Comparison of ENCODE assay signal across 16 cellular contexts in genomic region chr6:112007805-112008204, GRCh38. TPM values are rescaled to one million over a fixed set of nuclear protein-coding genes. Genes with fewer than 3 reads are reported as not detected.
A peak's percentile ranks its signal among the peaks of the same experiment; 100 is the strongest.
DNase-seq lines count a peak whose midpoint lies in the region; ATAC-seq and TF ChIP-seq lines count a peak whose summit lies in the region.
"Had no signal": no experiment of that assay in that cellular context is flagged by ENCODE, and none has a peak within 500 bp of the region (broad histone marks: within the 10 kb centered on the region; RNA-seq: fewer than 3 reads in every experiment).

No MANE protein-coding gene starts in this region.

- TF ChIP-seq CTCF in NB4 (IDR thresholded peaks at IDR 0.05; ENCODE audit: low read depth, low read length) (no peak), choroid plexus epithelial cell (conservative IDR thresholded peaks at IDR 0.05; ENCODE audit: low read depth, low read length) (no peak), type B pancreatic cell (conservative IDR thresholded peaks at IDR 0.05) (no peak)

- H3K4me1 Mint-ChIP-seq in naive thymus-derived CD4-positive, alpha-beta T cell: peaks cover 11 to 21% (median 18%) of the 10 kb centered on the region in 7 donors
- peaks cover 15% of the 10 kb centered on the region for H3K4me1 Mint-ChIP-seq in type B pancreatic cell (ENCODE audit: unreplicated experiment)

- H3K27me3 ChIP-seq in BLaER1 treated with 17β-estradiol and CSF1 and Interleukin-3, amounts not matched to agents 10 nM and 100 nM: no peaks in the 10 kb centered on the region
- H3K27me3 ChIP-seq in naive thymus-derived CD4-positive, alpha-beta T cell (ENCODE audit: control insufficient read depth in 2 of 2, insufficient read depth in 2 of 2, low read length in 2 of 2): no peaks in the 10 kb centered on the region
- H3K27me3 ChIP-seq: BLaER1, SJSA1 had no signal

- peak overlapping the region in 4 of 11 experiments; percentile 1 to 57 (median 39); a peak in 5 of 22 replicates for H3K27ac ChIP-seq in BLaER1 treated with 17β-estradiol and CSF1 and Interleukin-3, amounts not matched to agents 10 nM and 100 nM
- H3K27ac ChIP-seq in naive thymus-derived CD4-positive, alpha-beta T cell (ENCODE audit: low read depth, low read length): no peak overlapping the region
- H3K27ac ChIP-seq: BLaER1, SJSA1 had no signal

- POLR2A ChIA-PET in naive thymus-derived CD4-positive, alpha-beta T cell (lab: Charles Lee): interaction anchor here (0.6 to 12.4 kb wide), 4 partner anchors 33 to 305 kb away, joined by 3 to 175 read pairs (median 4); no protein-coding TSS in a partner anchor

- no peaks in the 10 kb centered on the region for H4K20me1 ChIP-seq in BLaER1 treated with 17β-estradiol and CSF1 and Interleukin-3, amounts not matched to agents 10 nM and 100 nM
- H4K20me1 ChIP-seq: BLaER1 had no signal

- no peak for TF ChIP-seq POLR2A in NB4 (IDR thresholded peaks at IDR 0.05; ENCODE audit: extremely low read depth, insufficient read length)

- peaks cover 0 to 35% (median 12%) of the 10 kb centered on the region in 10 experiments; a peak in 14 of 20 replicates for H3K4me1 ChIP-seq in BLaER1 treated with 17β-estradiol and CSF1 and Interleukin-3, amounts not matched to agents 10 nM and 100 nM
- H3K4me1 ChIP-seq in naive thymus-derived CD4-positive, alpha-beta T cell (ENCODE audit: control insufficient read depth in 2 of 2, insufficient read depth in 2 of 2, low read length in 2 of 2): no peaks in the 10 kb centered on the region
- H3K4me1 ChIP-seq: BLaER1 had no signal

- H3K9me3 ChIP-seq in BLaER1 treated with 17β-estradiol and CSF1 and Interleukin-3, amounts not matched to agents 10 nM and 100 nM (replicated peaks in 1 of 11): no peaks in the 10 kb centered on the region
- H3K9me3 ChIP-seq in naive thymus-derived CD4-positive, alpha-beta T cell (ENCODE audit: control insufficient read depth in 2 of 3, low read length in 3 of 3): no peaks in the 10 kb centered on the region
- H3K9me3 ChIP-seq: BLaER1, SJSA1 had no signal

- H3K9me3 Mint-ChIP-seq in naive thymus-derived CD4-positive, alpha-beta T cell: peaks cover 0 to 2% (median 0%) of the 10 kb centered on the region in 11 donors
- H3K9me3 Mint-ChIP-seq in type B pancreatic cell: no peaks in the 10 kb centered on the region

- H3K36me3 ChIP-seq in BLaER1 treated with 17β-estradiol and CSF1 and Interleukin-3, amounts not matched to agents 10 nM and 100 nM: no peaks in the 10 kb centered on the region
- H3K36me3 ChIP-seq in naive thymus-derived CD4-positive, alpha-beta T cell (ENCODE audit: control insufficient read depth in 2 of 3, insufficient read depth in 3 of 3, low read length in 3 of 3): no peaks in the 10 kb centered on the region
- H3K36me3 ChIP-seq: BLaER1, SJSA1 had no signal

- no peaks in the 10 kb centered on the region for H3K36me3 Mint-ChIP-seq in naive thymus-derived CD4-positive, alpha-beta T cell
- no peaks in the 10 kb centered on the region for H3K36me3 Mint-ChIP-seq in type B pancreatic cell

- H3K9ac ChIP-seq in BLaER1 treated with 17β-estradiol and CSF1 and Interleukin-3, amounts not matched to agents 10 nM and 100 nM: peak overlapping the region in 2 of 11 experiments; percentile 15 to 35; a peak in 2 of 22 replicates
- H3K9ac ChIP-seq: BLaER1 had no signal

- CTCF ChIA-PET in naive thymus-derived CD4-positive, alpha-beta T cell (lab: Charles Lee): interaction anchor here (0.5 to 13.0 kb wide), 11 partner anchors 9 to 679 kb away, joined by 3 to 339 read pairs (median 6); no protein-coding TSS in a partner anchor

- ATAC-seq in naive thymus-derived CD4-positive, alpha-beta T cell: peak; percentile 85
- no peak for ATAC-seq in GM19463 (IDR thresholded peaks at IDR 0.05; ENCODE audit: unreplicated experiment)
- no peak for ATAC-seq in GM21528 (IDR thresholded peaks at IDR 0.05; ENCODE audit: low FRiP score, unreplicated experiment)
- ATAC-seq: activated CD8-positive, alpha-beta T cell treated with anti-CD3 and anti-CD28 coated beads, Interleukin-2, amount 10 ng/mL, durations not matched to agents 7 days and 5 days had no signal

- H3K4me3 Mint-ChIP-seq in naive thymus-derived CD4-positive, alpha-beta T cell: no peak overlapping the region
- H3K4me3 Mint-ChIP-seq in type B pancreatic cell: no peak overlapping the region
- H3K4me3 Mint-ChIP-seq: activated CD8-positive, alpha-beta T cell treated with anti-CD3 and anti-CD28 coated beads, Interleukin-2, amount 10 ng/mL, durations not matched to agents 7 days and 5 days; neural crest cell had no signal

- intact Hi-C loops in naive thymus-derived CD4-positive, alpha-beta T cell (cut with micrococcal nuclease): no loop called here

- peak; percentile 78 for DNase-seq in NB4 (ENCODE audit: low read depth)
- DNase-seq in choroid plexus epithelial cell (ENCODE audit: low read depth): peak; percentile 47
- DNase-seq in naive thymus-derived CD4-positive, alpha-beta T cell: no peak
- no peak for DNase-seq in stimulated activated naive CD4-positive, alpha-beta T cell (lab: John Stamatoyannopoulos, UW)
- no peak for DNase-seq in type B pancreatic cell (ENCODE audit: extremely low spot score, unreplicated experiment)
- DNase-seq: activated CD8-positive, alpha-beta T cell treated with anti-CD3 and anti-CD28 coated beads, Interleukin-2, amount 10 ng/mL, durations not matched to agents 7 days and 5 days; H7; NCI-H2171 treated with DMSO at 0.1 percent for 48 hours; stimulated activated naive CD4-positive, alpha-beta T cell treated with Interleukin-2 at 50 U/mL for 16 hours had no signal

- H3K4me3 ChIP-seq in BLaER1 treated with 17β-estradiol and CSF1 and Interleukin-3, amounts not matched to agents 10 nM and 100 nM: no peak overlapping the region
- no peak overlapping the region for H3K4me3 ChIP-seq in NB4 (ENCODE audit: low read depth, low read length)
- H3K4me3 ChIP-seq in choroid plexus epithelial cell (ENCODE audit: low read depth, low read length): no peak overlapping the region
- no peak overlapping the region for H3K4me3 ChIP-seq in naive thymus-derived CD4-positive, alpha-beta T cell (ENCODE audit: low read length)
- H3K4me3 ChIP-seq: BLaER1, SJSA1 had no signal

- H3K27ac Mint-ChIP-seq in naive thymus-derived CD4-positive, alpha-beta T cell: peak overlapping the region in 3 of 9 donors; percentile 8 to 53 (median 41)
- H3K27ac Mint-ChIP-seq in type B pancreatic cell: no peak overlapping the region
- H3K27ac Mint-ChIP-seq: activated CD8-positive, alpha-beta T cell treated with anti-CD3 and anti-CD28 coated beads, Interleukin-2, amount 10 ng/mL, durations not matched to agents 7 days and 5 days had no signal

- H3K4me2 ChIP-seq in BLaER1 treated with 17β-estradiol and CSF1 and Interleukin-3, amounts not matched to agents 10 nM and 100 nM: peak overlapping the region in 6 of 11 experiments; percentile 33 to 74 (median 60); a peak in 12 of 22 replicates
- H3K4me2 ChIP-seq: BLaER1 had no signal

- H3K27me3 Mint-ChIP-seq in naive thymus-derived CD4-positive, alpha-beta T cell: no peaks in the 10 kb centered on the region
- no peaks in the 10 kb centered on the region for H3K27me3 Mint-ChIP-seq in type B pancreatic cell

RNA-seq across cellular contexts. Expression of gene CCN6, which starts 46.1 kb away (rescaled TPM):
- total RNA-seq in naive thymus-derived CD4-positive, alpha-beta T cell: not detected
- polyA plus RNA-seq in naive thymus-derived CD4-positive, alpha-beta T cell: under 1 TPM in 1 of 2 donors, not detected in 1; 0.13 TPM
- not detected in 2 replicates for total RNA-seq in type B pancreatic cell (ENCODE audit: low replicate concordance)
- total RNA-seq: activated CD8-positive, alpha-beta T cell treated with anti-CD3 and anti-CD28 coated beads, Interleukin-2, amount 10 ng/mL, durations not matched to agents 7 days and 5 days; H7; neural crest cell; SJSA1 had no signal
- polyA plus RNA-seq: adipose tissue had no signal

Comparison
In these comparisons a context has a peak if more than half of its experiments do, and no peak if none do; other contexts are left out.
1. DNase-seq: peak in NB4 (single experiment) and choroid plexus epithelial cell (single experiment); none in naive thymus-derived CD4-positive, alpha-beta T cell (0 of 9), stimulated activated naive CD4-positive, alpha-beta T cell (0 of 6) and type B pancreatic cell (single experiment).